1 cellular context compared by ENCODE assay signal in genomic region chr7:28739826-28740225, GRCh38.
TF ChIP-seq lines count a peak whose summit lies in the region.

No MANE protein-coding gene starts in this region.

TF ChIP-seq in GM23338, 12 proteins besides CTCF, POLR2A, EP300 and RAD21:
- TF ChIP-seq ZNF114 (CRISPR knock-in tag; IDR thresholded peaks at IDR 0.05) = no peak
- no peak for TF ChIP-seq ZNF331 (CRISPR knock-in tag; IDR thresholded peaks at IDR 0.05; ENCODE audit: low read depth)
- TF ChIP-seq POLR2AphosphoS5 (IDR thresholded peaks at IDR 0.05; ENCODE audit: low read depth) = no peak
- no peak for TF ChIP-seq STAT1 (IDR thresholded peaks at IDR 0.05; ENCODE audit: unreplicated experiment)
- TF ChIP-seq REST (IDR thresholded peaks at IDR 0.05; ENCODE audit: unreplicated experiment) = no peak
- no peak for TF ChIP-seq ZNF462 (CRISPR knock-in tag; IDR thresholded peaks at IDR 0.05)
